ENCODE assay signal across 8 cellular contexts in genomic region chr10:50538473-50539398, GRCh38.
DNase-seq lines count a peak whose midpoint lies in the region; ATAC-seq and TF ChIP-seq lines count a peak whose summit lies in the region.

No MANE protein-coding gene starts in this region.

- no peak overlapping the region for H3K9ac ChIP-seq in KMS-11

- peak; percentile 77 for ATAC-seq in stimulated activated memory B cell treated with anti-CD40 and anti-IgM and Interleukin-4, amounts not matched to agents 10 μg/mL and 1 μg/mL and 100 μg/mL, for 72 hours
- no peak for ATAC-seq in HG03469 (IDR thresholded peaks at IDR 0.05; ENCODE audit: unreplicated experiment)

- H3K27ac Mint-ChIP-seq in stimulated activated memory B cell treated with anti-CD40 and anti-IgM and Interleukin-4, amounts not matched to agents 10 μg/mL and 1 μg/mL and 100 μg/mL, for 72 hours = peak overlapping the region; percentile 9
- H3K27ac Mint-ChIP-seq in mesothelial cell of epicardium = no peak overlapping the region

- TF ChIP-seq CTCF in KMS-11 (conservative IDR thresholded peaks at IDR 0.05; ENCODE audit: low read depth, low read length) = no peak
- TF ChIP-seq CTCF in epithelial cell of proximal tubule (conservative IDR thresholded peaks at IDR 0.05; ENCODE audit: low read depth, low read length) = no peak
- no peak for TF ChIP-seq CTCF in mesothelial cell of epicardium (IDR thresholded peaks at IDR 0.05; ENCODE audit: unreplicated experiment)

- no peaks in the 10 kb centered on the region for H3K27me3 ChIP-seq in KMS-11 (ENCODE audit: insufficient read depth, low read depth)

- no peaks in the 10 kb centered on the region for H3K36me3 Mint-ChIP-seq in stimulated activated memory B cell treated with anti-CD40 and anti-IgM and Interleukin-4, amounts not matched to agents 10 μg/mL and 1 μg/mL and 100 μg/mL, for 72 hours
- no peaks in the 10 kb centered on the region for H3K36me3 Mint-ChIP-seq in mesothelial cell of epicardium

- no peaks in the 10 kb centered on the region for H3K27me3 Mint-ChIP-seq in stimulated activated memory B cell treated with anti-CD40 and anti-IgM and Interleukin-4, amounts not matched to agents 10 μg/mL and 1 μg/mL and 100 μg/mL, for 72 hours
- H3K27me3 Mint-ChIP-seq in mesothelial cell of epicardium (ENCODE audit: low read depth) = no peaks in the 10 kb centered on the region

- H3K36me3 ChIP-seq in KMS-11 (ENCODE audit: insufficient read depth) = no peaks in the 10 kb centered on the region

- peaks cover 57% of the 10 kb centered on the region for H3K4me1 Mint-ChIP-seq in stimulated activated memory B cell treated with anti-CD40 and anti-IgM and Interleukin-4, amounts not matched to agents 10 μg/mL and 1 μg/mL and 100 μg/mL, for 72 hours
- no peaks in the 10 kb centered on the region for H3K4me1 Mint-ChIP-seq in mesothelial cell of epicardium

- no peak overlapping the region for H3K4me3 ChIP-seq in KMS-11 (IDR thresholded peaks at IDR 0.05; ENCODE audit: insufficient read depth, low read depth, low read length)
- H3K4me3 ChIP-seq in epithelial cell of proximal tubule (ENCODE audit: low read depth, low read length) = no peak overlapping the region

- H3K4me3 Mint-ChIP-seq in stimulated activated memory B cell treated with anti-CD40 and anti-IgM and Interleukin-4, amounts not matched to agents 10 μg/mL and 1 μg/mL and 100 μg/mL, for 72 hours = no peak overlapping the region
- H3K4me3 Mint-ChIP-seq in mesothelial cell of epicardium = no peak overlapping the region

- H3K9me3 Mint-ChIP-seq in stimulated activated memory B cell treated with anti-CD40 and anti-IgM and Interleukin-4, amounts not matched to agents 10 μg/mL and 1 μg/mL and 100 μg/mL, for 72 hours = no peaks in the 10 kb centered on the region
- H3K9me3 Mint-ChIP-seq in mesothelial cell of epicardium = no peaks in the 10 kb centered on the region

- peak overlapping the region; percentile 30; the same call in 1 of the 2 replicates for H3K4me2 ChIP-seq in KMS-11

- no peaks in the 10 kb centered on the region; the same call in 1 of the 2 replicates for H4K20me1 ChIP-seq in KMS-11 (ENCODE audit: insufficient read depth)

- DNase-seq in activated CD8-positive, alpha-beta memory T cell treated with anti-CD3 and anti-CD28 coated beads, Interleukin-2, amount 50 U/mL, for 48 hours = peak; percentile 58
- DNase-seq in activated CD8-positive, alpha-beta memory T cell treated with anti-CD3 and anti-CD28 coated beads for 24 hours = no peak
- DNase-seq in epithelial cell of proximal tubule (ENCODE audit: low read depth) (peak; percentile 40), mesothelial cell of epicardium (ENCODE audit: low spot score in 2 of 2, unreplicated experiment in 2 of 2) (no peak), NCI-H187 treated with DMSO at 0.1 percent for 48 hours (lab: John Stamatoyannopoulos, UW) (no peak)

- no peaks in the 10 kb centered on the region for H3K79me2 ChIP-seq in KMS-11 (ENCODE audit: insufficient read depth, low read depth)

- H2AFZ ChIP-seq in KMS-11 (ENCODE audit: low read depth) = no peak overlapping the region

- H3K4me1 ChIP-seq in KMS-11 (ENCODE audit: low read depth, poor library complexity, severe bottlenecking) = peaks cover 29% of the 10 kb centered on the region

- H3K27ac ChIP-seq in KMS-11 = peak overlapping the region; percentile 12; the same call in 1 of the 2 replicates

Comparison
In these comparisons a context has a peak if more than half of its experiments do, and no peak if none do; other contexts are left out.
1. DNase-seq: peak in activated CD8-positive, alpha-beta memory T cell treated with anti-CD3 and anti-CD28 coated beads, Interleukin-2, amount 50 U/mL, for 48 hours (single experiment) and epithelial cell of proximal tubule (single experiment); none in activated CD8-positive, alpha-beta memory T cell treated with anti-CD3 and anti-CD28 coated beads for 24 hours (single experiment), mesothelial cell of epicardium (0 of 2) and NCI-H187 treated with DMSO at 0.1 percent for 48 hours (single experiment).